18 cellular contexts compared by ENCODE assay signal in genomic region chr2:207614824-207615223, GRCh38. TPM values are rescaled to one million over a fixed set of nuclear protein-coding genes. Genes with fewer than 3 reads are reported as not detected.
A peak's percentile ranks its signal among the peaks of the same experiment; 100 is the strongest.
DNase-seq lines count a peak whose midpoint lies in the region; ATAC-seq, FAIRE-seq and TF ChIP-seq lines count a peak whose summit lies in the region.
"Had no signal": no experiment of that assay in that cellular context is flagged by ENCODE, and none has a peak within 500 bp of the region (broad histone marks: within the 10 kb centered on the region; RNA-seq: fewer than 3 reads in every experiment).

No MANE protein-coding gene starts in this region.

- peaks cover 12% of the 10 kb centered on the region for H3K4me1 Mint-ChIP-seq in activated naive CD8-positive, alpha-beta T cell treated with anti-CD3 and anti-CD28 coated beads, Interleukin-2, amount 10 ng/mL, durations not matched to agents 7 days and 5 days
- peaks cover 10% of the 10 kb centered on the region for H3K4me1 Mint-ChIP-seq in activated naive CD8-positive, alpha-beta T cell treated with anti-CD3 and anti-CD28 coated beads, Interleukin-2, amount 50 U/mL, for 24 hours
- peaks cover 4 to 17% (median 10%) of the 10 kb centered on the region in 4 donors for H3K4me1 Mint-ChIP-seq in CD4-positive, alpha-beta memory T cell

- no peaks in the 10 kb centered on the region for H3K9me3 Mint-ChIP-seq in activated naive CD8-positive, alpha-beta T cell treated with anti-CD3 and anti-CD28 coated beads, Interleukin-2, amount 10 ng/mL, durations not matched to agents 7 days and 5 days
- H3K9me3 Mint-ChIP-seq in activated naive CD8-positive, alpha-beta T cell treated with anti-CD3 and anti-CD28 coated beads, Interleukin-2, amount 50 U/mL, for 24 hours: no peaks in the 10 kb centered on the region
- H3K9me3 Mint-ChIP-seq in CD4-positive, alpha-beta memory T cell: no peaks in the 10 kb centered on the region

- no peak for FAIRE-seq in K562 (lab: Jason Lieb, UNC)
- FAIRE-seq: D721Med, G401.6, GM12892, GM18507 had no signal

- H3K36me3 ChIP-seq in K562 (ENCODE audit: control insufficient read depth, insufficient read depth, low read length) (peaks cover 51% of the 10 kb centered on the region; the same call in 2 of the 3 replicates), sigmoid colon (peaks cover 0 to 6% (median 0%) of the 10 kb centered on the region in 4 donors)
- peaks cover 11% of the 10 kb centered on the region for H3K36me3 ChIP-seq in CD4-positive, alpha-beta memory T cell (ENCODE audit: insufficient read depth, low read length)

- H3K9me1 ChIP-seq in K562 (ENCODE audit: control insufficient read depth, insufficient read depth, low read length): no peaks in the 10 kb centered on the region

- DNase-seq in activated naive CD8-positive, alpha-beta T cell treated with anti-CD3 and anti-CD28 coated beads, Interleukin-2, amount 10 ng/mL, durations not matched to agents 7 days and 5 days: no peak
- no peak for DNase-seq in activated naive CD8-positive, alpha-beta T cell treated with anti-CD3 and anti-CD28 coated beads, Interleukin-2, amount 50 U/mL, for 24 hours
- DNase-seq in HEK293T (ENCODE audit: extremely low spot score): no peak
- DNase-seq in K562 (ENCODE audit: extremely low read depth in 1 of 4, low spot score in 3 of 4): no peak
- no peak for DNase-seq in CD4-positive, alpha-beta memory T cell
- DNase-seq in sigmoid colon: no peak
- no peak for DNase-seq in A172 (ENCODE audit: low spot score)
- DNase-seq: 8988T, Caco-2, GOT3, H7 had no signal

- POLR2A ChIA-PET in activated naive CD8-positive, alpha-beta T cell treated with anti-CD3 and anti-CD28 coated beads, Interleukin-2, amount 10 ng/mL, durations not matched to agents 7 days and 5 days (lab: Charles Lee): no interaction called here
- POLR2A ChIA-PET in HEK293T (lab: Yijun Ruan, JAX) (interaction anchor here (1.9 kb wide), 1 partner anchor 10 kb away, joined by 5 read pairs; the partner anchor contains the start of gene METTL21A), K562 (lab: Yijun Ruan, JAX) (no interaction called here)
- POLR2A ChIA-PET in CD4-positive, alpha-beta memory T cell (lab: Charles Lee; ENCODE audit: partially characterized antibody): interaction anchor here (0.6 to 1.0 kb wide), 2 partner anchors 10 to 80 kb away, joined by 3 read pairs; no protein-coding TSS in a partner anchor

- H3K79me2 ChIP-seq in K562 (ENCODE audit: control insufficient read depth, insufficient read depth, low read length): no peaks in the 10 kb centered on the region

- TF ChIP-seq POLR2A in K562 (conservative IDR thresholded peaks at IDR 0.05) (no peak), sigmoid colon (IDR thresholded peaks at IDR 0.05) (no peak)

- 74% methylated on average over 2 of the region's 2 CpGs for WGBS in K562 (ENCODE audit: insufficient coverage, low coverage, missing lambda C conversion rate)
- WGBS in sigmoid colon, 2 donors: 82 to 88% methylated on average over 2 of the region's 2 CpGs

- no peak for TF ChIP-seq RAD21 in K562 (CRISPR knock-in tag; conservative IDR thresholded peaks at IDR 0.05 in 1 of 2, IDR thresholded peaks at IDR 0.05 in 1 of 2)

- intact Hi-C loops in K562 (cut with micrococcal nuclease): no loop called here
- intact Hi-C loops in CD4-positive, alpha-beta memory T cell (cut with micrococcal nuclease): no loop called here
- intact Hi-C loops in sigmoid colon (cut with DNase I): no loop called here

- no peak for TF ChIP-seq EP300 in K562 (IDR thresholded peaks at IDR 0.05; ENCODE audit: low read length)
- TF ChIP-seq EP300 in sigmoid colon (IDR thresholded peaks at IDR 0.05): no peak

- no peak overlapping the region for H3K27ac ChIP-seq in K562 (ENCODE audit: extremely low read depth, low read depth, low read length)
- no peak overlapping the region for H3K27ac ChIP-seq in CD4-positive, alpha-beta memory T cell (ENCODE audit: low read depth, low read length)
- H3K27ac ChIP-seq in sigmoid colon: no peak overlapping the region
- H3K27ac ChIP-seq: BLaER1 treated with 17β-estradiol and CSF1 and Interleukin-3, amounts not matched to agents 10 nM and 100 nM had no signal

- ATAC-seq in activated naive CD8-positive, alpha-beta T cell treated with anti-CD3 and anti-CD28 coated beads, Interleukin-2, amount 10 ng/mL, durations not matched to agents 7 days and 5 days (ENCODE audit: low read depth): no peak
- no peak for ATAC-seq in activated naive CD8-positive, alpha-beta T cell treated with anti-CD3 and anti-CD28 coated beads, Interleukin-2, amount 50 U/mL, for 24 hours
- ATAC-seq in K562: no peak
- ATAC-seq: HCT116 had no signal

- H3K4me1 ChIP-seq in K562 (replicated peaks in 1 of 2; ENCODE audit: control insufficient read depth in 2 of 2, insufficient read depth in 2 of 2, low read length in 2 of 2) (no peaks in the 10 kb centered on the region), sigmoid colon (peaks cover 0 to 18% (median 17%) of the 10 kb centered on the region in 4 donors)
- H3K4me1 ChIP-seq in CD4-positive, alpha-beta memory T cell (ENCODE audit: insufficient read depth, low read length): peaks cover 3% of the 10 kb centered on the region

- peaks cover 23% of the 10 kb centered on the region for H3K36me3 Mint-ChIP-seq in activated naive CD8-positive, alpha-beta T cell treated with anti-CD3 and anti-CD28 coated beads, Interleukin-2, amount 10 ng/mL, durations not matched to agents 7 days and 5 days
- H3K36me3 Mint-ChIP-seq in activated naive CD8-positive, alpha-beta T cell treated with anti-CD3 and anti-CD28 coated beads, Interleukin-2, amount 50 U/mL, for 24 hours (ENCODE audit: low read depth): peaks cover 53% of the 10 kb centered on the region
- H3K36me3 Mint-ChIP-seq in CD4-positive, alpha-beta memory T cell: peaks cover 34 to 37% of the 10 kb centered on the region in 2 donors

- no peak overlapping the region for H3K4me2 ChIP-seq in K562 (ENCODE audit: insufficient read depth, low read length)
- H3K4me2 ChIP-seq: BLaER1 treated with 17β-estradiol and CSF1 and Interleukin-3, amounts not matched to agents 10 nM and 100 nM had no signal

- no peak overlapping the region for H2AFZ ChIP-seq in K562 (ENCODE audit: low read depth, low read length)

- no TSS peak for BruUV-seq in K562 (replicated peaks; lab: Mats Ljungman, UMichigan)

- TF ChIP-seq CTCF in K562 (IDR thresholded peaks at IDR 0.05 in 2 of 3, conservative IDR thresholded peaks at IDR 0.05 in 1 of 3; ENCODE audit: insufficient read depth in 2 of 3, low read depth in 1 of 3, low read length in 3 of 3) (no peak), sigmoid colon (IDR thresholded peaks at IDR 0.05) (no peak)

- H3K9ac ChIP-seq in K562 (ENCODE audit: insufficient read depth in 1 of 2, low read depth in 2 of 2, low read length in 2 of 2): no peak overlapping the region
- H3K9ac ChIP-seq: BLaER1 treated with 17β-estradiol and CSF1 and Interleukin-3, amounts not matched to agents 10 nM and 100 nM had no signal

- no peaks in the 10 kb centered on the region for H3K27me3 ChIP-seq in K562 (ENCODE audit: control insufficient read depth in 2 of 2, insufficient read depth in 2 of 2, low read length in 2 of 2)
- H3K27me3 ChIP-seq in CD4-positive, alpha-beta memory T cell (ENCODE audit: insufficient read depth, low read length): no peaks in the 10 kb centered on the region
- no peaks in the 10 kb centered on the region for H3K27me3 ChIP-seq in sigmoid colon
- H3K27me3 ChIP-seq: BLaER1 treated with 17β-estradiol and CSF1 and Interleukin-3, amounts not matched to agents 10 nM and 100 nM had no signal

- no peaks in the 10 kb centered on the region for H3K9me3 ChIP-seq in K562 (replicated peaks; ENCODE audit: control insufficient read depth, insufficient read depth, low read depth, low read length)
- H3K9me3 ChIP-seq in CD4-positive, alpha-beta memory T cell (ENCODE audit: control insufficient read depth in 1 of 2, low read length in 2 of 2): no peaks in the 10 kb centered on the region
- H3K9me3 ChIP-seq in sigmoid colon: no peaks in the 10 kb centered on the region
- H3K9me3 ChIP-seq: BLaER1 treated with 17β-estradiol and CSF1 and Interleukin-3, amounts not matched to agents 10 nM and 100 nM; Caco-2 had no signal

- H3K4me3 ChIP-seq in K562: no peak overlapping the region
- no peak overlapping the region for H3K4me3 ChIP-seq in CD4-positive, alpha-beta memory T cell (ENCODE audit: low read length in 2 of 2)
- no peak overlapping the region for H3K4me3 ChIP-seq in sigmoid colon
- H3K4me3 ChIP-seq: BLaER1 treated with 17β-estradiol and CSF1 and Interleukin-3, amounts not matched to agents 10 nM and 100 nM had no signal

- H3K27me3 Mint-ChIP-seq in activated naive CD8-positive, alpha-beta T cell treated with anti-CD3 and anti-CD28 coated beads, Interleukin-2, amount 10 ng/mL, durations not matched to agents 7 days and 5 days: no peaks in the 10 kb centered on the region
- no peaks in the 10 kb centered on the region for H3K27me3 Mint-ChIP-seq in activated naive CD8-positive, alpha-beta T cell treated with anti-CD3 and anti-CD28 coated beads, Interleukin-2, amount 50 U/mL, for 24 hours
- no peaks in the 10 kb centered on the region for H3K27me3 Mint-ChIP-seq in CD4-positive, alpha-beta memory T cell
- H3K27me3 Mint-ChIP-seq: B cell had no signal

- CTCF ChIA-PET in HEK293T (lab: Yijun Ruan, JAX): no interaction called here
- CTCF ChIA-PET in K562 (lab: Yijun Ruan, JAX; ENCODE audit: low intra/inter-chr PET ratio): no interaction called here
- CTCF ChIA-PET in CD4-positive, alpha-beta memory T cell (lab: Charles Lee; ENCODE audit: partially characterized antibody): interaction anchor here (1.7 kb wide), 1 partner anchor 10 kb away, joined by 7 read pairs; the partner anchor contains the start of gene METTL21A

- no peaks in the 10 kb centered on the region for H4K20me1 ChIP-seq in K562 (replicated peaks; ENCODE audit: control insufficient read depth, insufficient read depth, low read length)
- H4K20me1 ChIP-seq: BLaER1 treated with 17β-estradiol and CSF1 and Interleukin-3, amounts not matched to agents 10 nM and 100 nM had no signal

- in situ Hi-C loops in K562 (cut with MboI): no loop called here

- no peak overlapping the region for H3K4me3 Mint-ChIP-seq in activated naive CD8-positive, alpha-beta T cell treated with anti-CD3 and anti-CD28 coated beads, Interleukin-2, amount 10 ng/mL, durations not matched to agents 7 days and 5 days
- no peak overlapping the region for H3K4me3 Mint-ChIP-seq in activated naive CD8-positive, alpha-beta T cell treated with anti-CD3 and anti-CD28 coated beads, Interleukin-2, amount 50 U/mL, for 24 hours
- H3K4me3 Mint-ChIP-seq in CD4-positive, alpha-beta memory T cell: no peak overlapping the region
- H3K4me3 Mint-ChIP-seq: B cell had no signal

- peak overlapping the region; percentile 25 for H3K27ac Mint-ChIP-seq in activated naive CD8-positive, alpha-beta T cell treated with anti-CD3 and anti-CD28 coated beads, Interleukin-2, amount 10 ng/mL, durations not matched to agents 7 days and 5 days
- H3K27ac Mint-ChIP-seq in activated naive CD8-positive, alpha-beta T cell treated with anti-CD3 and anti-CD28 coated beads, Interleukin-2, amount 50 U/mL, for 24 hours: no peak overlapping the region
- no peak overlapping the region for H3K27ac Mint-ChIP-seq in CD4-positive, alpha-beta memory T cell
- H3K27ac Mint-ChIP-seq: B cell had no signal

RNA-seq across cellular contexts. Expression of gene METTL21A, which starts 10.4 kb away (rescaled TPM):
- 10 to 100 TPM; 21.6 to 24.0 TPM for total RNA-seq in activated naive CD8-positive, alpha-beta T cell treated with anti-CD3 and anti-CD28 coated beads, Interleukin-2, amount 10 ng/mL, durations not matched to agents 7 days and 5 days
- total RNA-seq in K562 (2011; cell fraction: chromatin; rRNA removed; ENCODE audit: low replicate concordance): 17.0 and 32.8 TPM in 2 replicates
- total RNA-seq in K562 (2011; cell fraction: nucleolus; rRNA removed): 11.8 and 14.9 TPM in 2 replicates
- 22.3 and 41.6 TPM in 2 replicates for total RNA-seq in K562 (2011; cell fraction: nucleoplasm; rRNA removed)
- 40.4 and 44.3 TPM in 2 replicates for total RNA-seq in K562 (2014; rRNA removed)
- 37.4 and 43.3 TPM in 2 replicates for total RNA-seq in K562 (2014; rRNA removed; fragmentation: Illumina TruSeq; extraction: Trizol)
- total RNA-seq in K562 (2015; rRNA removed; fragmentation: Illumina TruSeq; extraction: Trizol): 38.9 and 44.7 TPM in 2 replicates
- 24.9 and 28.3 TPM in 2 replicates for total RNA-seq in K562 (2021)
- 28.6 and 39.0 TPM in 2 replicates for polyA plus RNA-seq in K562 (2011; rRNA removed)
- 27.0 and 29.4 TPM in 2 replicates for polyA plus RNA-seq in K562 (2011; cell fraction: cytosol; rRNA removed)
- polyA plus RNA-seq in K562 (2011; cell fraction: nucleus; rRNA removed): 12.6 and 13.0 TPM in 2 replicates
- polyA plus RNA-seq in K562 (2012): 30.8 and 32.2 TPM in 2 replicates
- 30.7 and 34.7 TPM in 2 replicates for polyA plus RNA-seq in K562 (2014; fragmentation: Illumina TruSeq; extraction: Trizol)
- polyA plus RNA-seq in K562 (2014; fragmentation: Nextera tagmentation; extraction: Ambion mirVana): 1 to 10 TPM; 9.1 to 9.9 TPM
- 46.5 and 55.6 TPM in 2 replicates for polyA plus RNA-seq in K562 (2014; rRNA removed)
- polyA minus RNA-seq in K562 (2011; rRNA and poly(A)+ RNA removed): 20.9 and 23.4 TPM in 2 replicates
- polyA minus RNA-seq in K562 (2011; cell fraction: cytosol; rRNA and poly(A)+ RNA removed): 14.1 TPM in 2 replicates
- polyA minus RNA-seq in K562 (2011; cell fraction: nucleus; rRNA and poly(A)+ RNA removed): 7.4 and 12.0 TPM in 2 replicates
- 10 to 100 TPM; 16.6 to 16.9 TPM for total RNA-seq in CD4-positive, alpha-beta memory T cell
- polyA plus RNA-seq in CD4-positive, alpha-beta memory T cell: 10 to 100 TPM; 26.9 to 38.2 TPM
- 10 to 100 TPM; 12.9 to 23.5 (median 20.5) TPM for total RNA-seq in sigmoid colon
- polyA plus RNA-seq in sigmoid colon: 10 to 100 TPM; 18.0 to 43.0 (median 22.8) TPM
- 62.9 and 67.6 TPM in 2 replicates for total RNA-seq in A172 (2014; rRNA removed; shearing (Covaris generic))

Comparison
In these comparisons a context has a peak if more than half of its experiments do, and no peak if none do; other contexts are left out.
1. POLR2A ChIA-PET loops: an anchor here in HEK293T (1.9 kb wide) and CD4-positive, alpha-beta memory T cell (0.6 to 1.0 kb wide); none called in activated naive CD8-positive, alpha-beta T cell treated with anti-CD3 and anti-CD28 coated beads, Interleukin-2, amount 10 ng/mL, durations not matched to agents 7 days and 5 days and K562.